ENCODE assay signal across 9 cellular contexts in genomic region chr2:20145497-20146193, GRCh38.
DNase-seq lines count a peak whose midpoint lies in the region; ATAC-seq and TF ChIP-seq lines count a peak whose summit lies in the region.
"Had no signal": no experiment of that assay in that cellular context is flagged by ENCODE, and none has a peak within 500 bp of the region (broad histone marks: within the 10 kb centered on the region; RNA-seq: fewer than 3 reads in every experiment).

No MANE protein-coding gene starts in this region.

- peaks cover 0 to 7% (median 0%) of the 10 kb centered on the region in 6 donors for H3K4me1 ChIP-seq in spleen

- ATAC-seq in activated CD4-positive, alpha-beta T cell treated with anti-CD3 and anti-CD28 coated beads for 36 hours = peak; percentile 84
- ATAC-seq in GM21825 (IDR thresholded peaks at IDR 0.05; ENCODE audit: unreplicated experiment) = peak; percentile 71

- peaks cover 20% of the 10 kb centered on the region for H3K27me3 Mint-ChIP-seq in activated CD4-positive, alpha-beta T cell treated with anti-CD3 and anti-CD28 coated beads for 36 hours
- peaks cover 13% of the 10 kb centered on the region for H3K27me3 Mint-ChIP-seq in activated CD4-positive, alpha-beta T cell treated with anti-CD3 and anti-CD28 coated beads, Interleukin-2, amount 10 ng/mL, durations not matched to agents 24 days and 14 days

- H3K9me3 ChIP-seq in spleen = no peaks in the 10 kb centered on the region
- H3K9me3 ChIP-seq: upper lobe of left lung had no signal

- no peaks in the 10 kb centered on the region for H3K36me3 Mint-ChIP-seq in activated CD4-positive, alpha-beta T cell treated with anti-CD3 and anti-CD28 coated beads for 36 hours (ENCODE audit: low read depth)
- H3K36me3 Mint-ChIP-seq in activated CD4-positive, alpha-beta T cell treated with anti-CD3 and anti-CD28 coated beads, Interleukin-2, amount 10 ng/mL, durations not matched to agents 24 days and 14 days (ENCODE audit: low read depth) = no peaks in the 10 kb centered on the region

- peaks cover 0 to 13% (median 0%) of the 10 kb centered on the region in 7 donors for H3K27me3 ChIP-seq in spleen (replicated peaks in 1 of 7)
- H3K27me3 ChIP-seq: upper lobe of left lung had no signal

- peaks cover 2% of the 10 kb centered on the region for H3K4me1 Mint-ChIP-seq in activated CD4-positive, alpha-beta T cell treated with anti-CD3 and anti-CD28 coated beads for 36 hours
- no peaks in the 10 kb centered on the region for H3K4me1 Mint-ChIP-seq in activated CD4-positive, alpha-beta T cell treated with anti-CD3 and anti-CD28 coated beads, Interleukin-2, amount 10 ng/mL, durations not matched to agents 24 days and 14 days

- peak; percentile 47 for DNase-seq in activated CD4-positive, alpha-beta T cell treated with anti-CD3 and anti-CD28 coated beads for 36 hours
- no peak for DNase-seq in activated CD4-positive, alpha-beta T cell treated with anti-CD3 and anti-CD28 coated beads, Interleukin-2, amount 10 ng/mL, durations not matched to agents 24 days and 14 days
- peak; percentile 83 for DNase-seq in HT-29 (ENCODE audit: low spot score)
- DNase-seq in spleen = peak; percentile 72
- DNase-seq in activated CD4-positive, CD25-positive, alpha-beta regulatory T cell (lab: John Stamatoyannopoulos, UW) = no peak
- no peak for DNase-seq in 8988T
- DNase-seq in SK-N-DZ (ENCODE audit: low spot score) = no peak

- H3K27ac Mint-ChIP-seq in activated CD4-positive, alpha-beta T cell treated with anti-CD3 and anti-CD28 coated beads for 36 hours = no peak overlapping the region
- no peak overlapping the region for H3K27ac Mint-ChIP-seq in activated CD4-positive, alpha-beta T cell treated with anti-CD3 and anti-CD28 coated beads, Interleukin-2, amount 10 ng/mL, durations not matched to agents 24 days and 14 days

- no peak overlapping the region for H3K4me3 Mint-ChIP-seq in activated CD4-positive, alpha-beta T cell treated with anti-CD3 and anti-CD28 coated beads for 36 hours
- no peak overlapping the region for H3K4me3 Mint-ChIP-seq in activated CD4-positive, alpha-beta T cell treated with anti-CD3 and anti-CD28 coated beads, Interleukin-2, amount 10 ng/mL, durations not matched to agents 24 days and 14 days

- no peak for TF ChIP-seq POLR2A in spleen (IDR thresholded peaks at IDR 0.05)

- H3K36me3 ChIP-seq in spleen = no peaks in the 10 kb centered on the region
- H3K36me3 ChIP-seq: upper lobe of left lung had no signal

- CTCF ChIA-PET in activated CD4-positive, alpha-beta T cell treated with anti-CD3 and anti-CD28 coated beads for 36 hours (lab: Charles Lee) = interaction anchor here (0.6 kb wide), 1 partner anchor 686 kb away, joined by 3 read pairs; no protein-coding TSS in a partner anchor

- TF ChIP-seq CTCF in spleen (IDR thresholded peaks at IDR 0.05 in 8 of 11, conservative IDR thresholded peaks at IDR 0.05 in 3 of 11) = no peak

- no peak overlapping the region for H3K4me3 ChIP-seq in spleen
- H3K4me3 ChIP-seq: upper lobe of left lung had no signal

- no peaks in the 10 kb centered on the region for H3K9me3 Mint-ChIP-seq in activated CD4-positive, alpha-beta T cell treated with anti-CD3 and anti-CD28 coated beads for 36 hours (ENCODE audit: low read depth)
- no peaks in the 10 kb centered on the region for H3K9me3 Mint-ChIP-seq in activated CD4-positive, alpha-beta T cell treated with anti-CD3 and anti-CD28 coated beads, Interleukin-2, amount 10 ng/mL, durations not matched to agents 24 days and 14 days

- peak overlapping the region in 3 of 8 donors; percentile 27 to 48 (median 35) for H3K27ac ChIP-seq in spleen

- intact Hi-C loops in activated CD4-positive, alpha-beta T cell treated with anti-CD3 and anti-CD28 coated beads for 36 hours (cut with DNase I, micrococcal nuclease) = no loop called here
- intact Hi-C loops in activated CD4-positive, alpha-beta T cell treated with anti-CD3 and anti-CD28 coated beads, Interleukin-2, amount 10 ng/mL, durations not matched to agents 24 days and 14 days (cut with micrococcal nuclease) = no loop called here
- intact Hi-C loops in spleen (cut with DNase I; ENCODE audit: low total_unique reads) = no loop called here

- POLR2A ChIA-PET in activated CD4-positive, alpha-beta T cell treated with anti-CD3 and anti-CD28 coated beads for 36 hours (lab: Charles Lee) = no interaction called here

- WGBS in spleen, 5 donors = 43 to 60% (median 52%) methylated on average over 11 of the region's 11 CpGs

Comparison
In these comparisons a context has a peak if more than half of its experiments do, and no peak if none do; other contexts are left out.
1. DNase-seq: peak in activated CD4-positive, alpha-beta T cell treated with anti-CD3 and anti-CD28 coated beads for 36 hours (single experiment), HT-29 (single experiment) and spleen (single experiment); none in activated CD4-positive, alpha-beta T cell treated with anti-CD3 and anti-CD28 coated beads, Interleukin-2, amount 10 ng/mL, durations not matched to agents 24 days and 14 days (single experiment), activated CD4-positive, CD25-positive, alpha-beta regulatory T cell (0 of 4), 8988T (single experiment) and SK-N-DZ (single experiment).